1 cellular context compared by ENCODE assay signal in genomic region chr14:23977216-23977615, GRCh38.
TF ChIP-seq lines count a peak whose summit lies in the region.

No MANE protein-coding gene starts in this region.

TF ChIP-seq in H1, 55 proteins besides CTCF, POLR2A, EP300 and RAD21:
- TF ChIP-seq MAFK (IDR thresholded peaks at IDR 0.05; ENCODE audit: low read depth, low read length) = peak; percentile 65
